8 cellular contexts compared by ENCODE assay signal in genomic region chr9:126862461-126862830, GRCh38. TPM values are rescaled to one million over a fixed set of nuclear protein-coding genes. Genes with fewer than 3 reads are reported as not detected.
DNase-seq lines count a peak whose midpoint lies in the region; ATAC-seq and TF ChIP-seq lines count a peak whose summit lies in the region.

No MANE protein-coding gene starts in this region.

- H3K27me3 Mint-ChIP-seq in activated T-cell treated with anti-CD3 and anti-CD28 coated beads, Interleukin-2, amount 50 U/mL, for 24 hours: no peaks in the 10 kb centered on the region
- H3K27me3 Mint-ChIP-seq in activated T-helper 17 cell treated with anti-CD3 and anti-CD28 coated beads, Interleukin-2, amount 50 U/mL, for 72 hours: no peaks in the 10 kb centered on the region

- H3K4me1 Mint-ChIP-seq in activated T-cell treated with anti-CD3 and anti-CD28 coated beads, Interleukin-2, amount 50 U/mL, for 24 hours (ENCODE audit: low read depth): peaks cover 38% of the 10 kb centered on the region
- H3K4me1 Mint-ChIP-seq in activated T-helper 17 cell treated with anti-CD3 and anti-CD28 coated beads, Interleukin-2, amount 50 U/mL, for 72 hours: peaks cover 18% of the 10 kb centered on the region

- no peak for ATAC-seq in activated T-helper 17 cell treated with anti-CD3 and anti-CD28 coated beads, Interleukin-2, amount 50 U/mL, for 72 hours (replicated peaks)
- ATAC-seq in HG03432 (IDR thresholded peaks at IDR 0.05; ENCODE audit: unreplicated experiment): no peak
- no peak for ATAC-seq in GM19351 (IDR thresholded peaks at IDR 0.05; ENCODE audit: unreplicated experiment)

- H3K27ac Mint-ChIP-seq in activated T-cell treated with anti-CD3 and anti-CD28 coated beads, Interleukin-2, amount 50 U/mL, for 24 hours: peak overlapping the region; percentile 9
- H3K27ac Mint-ChIP-seq in activated T-helper 17 cell treated with anti-CD3 and anti-CD28 coated beads, Interleukin-2, amount 50 U/mL, for 72 hours: no peak overlapping the region

- peaks cover 18 to 29% of the 10 kb centered on the region in 2 donors for H3K4me1 ChIP-seq in thyroid gland

- no peaks in the 10 kb centered on the region for H3K9me3 Mint-ChIP-seq in activated T-cell treated with anti-CD3 and anti-CD28 coated beads, Interleukin-2, amount 50 U/mL, for 24 hours
- no peaks in the 10 kb centered on the region for H3K9me3 Mint-ChIP-seq in activated T-helper 17 cell treated with anti-CD3 and anti-CD28 coated beads, Interleukin-2, amount 50 U/mL, for 72 hours

- H3K36me3 ChIP-seq in thyroid gland: peaks cover 0 to 2% of the 10 kb centered on the region in 2 donors

- H3K4me3 ChIP-seq in thyroid gland (replicated peaks in 1 of 3): peak overlapping the region in 1 of 3 donors; percentile 82

- TF ChIP-seq POLR2A in thyroid gland (IDR thresholded peaks at IDR 0.05): no peak

- no peaks in the 10 kb centered on the region for H3K9me3 ChIP-seq in thyroid gland

- peak overlapping the region in 1 of 3 donors; percentile 85 for H3K27ac ChIP-seq in thyroid gland

- intact Hi-C loops in thyroid gland (cut with DNase I): no loop called here

- H3K27me3 ChIP-seq in thyroid gland: no peaks in the 10 kb centered on the region

- no peak for DNase-seq in activated T-cell treated with anti-CD3 and anti-CD28 coated beads, Interleukin-2, amount 50 U/mL, for 24 hours
- DNase-seq in activated T-cell treated with anti-CD3 and anti-CD28 coated beads, Interleukin-2, amount 50 U/mL, for 1 hour: no peak
- peak; percentile 28 for DNase-seq in kidney tubule cell (ENCODE audit: low spot score)
- DNase-seq in thyroid gland: peak; percentile 63 to 67
- no peak for DNase-seq in EL

- H3K4me3 Mint-ChIP-seq in activated T-cell treated with anti-CD3 and anti-CD28 coated beads, Interleukin-2, amount 50 U/mL, for 24 hours: peak overlapping the region; percentile 82
- peak overlapping the region; percentile 81 for H3K4me3 Mint-ChIP-seq in activated T-helper 17 cell treated with anti-CD3 and anti-CD28 coated beads, Interleukin-2, amount 50 U/mL, for 72 hours

- WGBS in thyroid gland, 2 donors: 22 to 40% methylated on average over 4 of the region's 4 CpGs

- H3K36me3 Mint-ChIP-seq in activated T-cell treated with anti-CD3 and anti-CD28 coated beads, Interleukin-2, amount 50 U/mL, for 24 hours (ENCODE audit: low read depth): peaks cover 39% of the 10 kb centered on the region
- H3K36me3 Mint-ChIP-seq in activated T-helper 17 cell treated with anti-CD3 and anti-CD28 coated beads, Interleukin-2, amount 50 U/mL, for 72 hours (ENCODE audit: low read depth): peaks cover 25% of the 10 kb centered on the region

- no peak for TF ChIP-seq CTCF in thyroid gland (IDR thresholded peaks at IDR 0.05)

RNA-seq across cellular contexts. Expression of gene ZBTB34, which starts 2.0 kb away (rescaled TPM):
- 1 to 10 TPM; 5.0 to 7.8 TPM for total RNA-seq in activated T-helper 17 cell treated with anti-CD3 and anti-CD28 coated beads, Interleukin-2, amount 50 U/mL, for 72 hours
- 10 to 100 TPM in 2 of 4 donors, 1 to 10 TPM in 2; 8.6 to 17.1 (median 12.0) TPM for total RNA-seq in thyroid gland

RNA-seq across cellular contexts. Expression of gene RALGPS1, which starts 52.1 kb away (rescaled TPM):
- 1 to 10 TPM; 2.3 to 3.4 TPM for total RNA-seq in activated T-helper 17 cell treated with anti-CD3 and anti-CD28 coated beads, Interleukin-2, amount 50 U/mL, for 72 hours
- 10 to 100 TPM; 27.3 to 42.1 (median 39.1) TPM for total RNA-seq in thyroid gland

RNA-seq across cellular contexts. Expression of gene ZBTB43, which starts 57.6 kb away (rescaled TPM):
- 10 to 100 TPM; 27.4 to 31.3 TPM for total RNA-seq in activated T-helper 17 cell treated with anti-CD3 and anti-CD28 coated beads, Interleukin-2, amount 50 U/mL, for 72 hours
- total RNA-seq in thyroid gland: 10 to 100 TPM; 12.1 to 25.1 (median 13.5) TPM

Comparison
In these comparisons a context has a peak if more than half of its experiments do, and no peak if none do; other contexts are left out.
1. DNase-seq: peak in kidney tubule cell (single experiment) and thyroid gland (2 of 2); none in activated T-cell treated with anti-CD3 and anti-CD28 coated beads, Interleukin-2, amount 50 U/mL, for 24 hours (single experiment), activated T-cell treated with anti-CD3 and anti-CD28 coated beads, Interleukin-2, amount 50 U/mL, for 1 hour (single experiment) and EL (single experiment).
2. RNA of gene RALGPS1, which starts 52.1 kb away (total RNA-seq): 27.3 to 42.1 TPM in thyroid gland; 2.3 to 3.4 TPM in activated T-helper 17 cell treated with anti-CD3 and anti-CD28 coated beads, Interleukin-2, amount 50 U/mL, for 72 hours; every median in the first group is over 4 times any median in the second.